11 cellular contexts compared by ENCODE assay signal in genomic region chr1:81679972-81680371, GRCh38.
A peak's percentile ranks its signal among the peaks of the same experiment; 100 is the strongest.
DNase-seq lines count a peak whose midpoint lies in the region; ATAC-seq and TF ChIP-seq lines count a peak whose summit lies in the region.
"Had no signal": no experiment of that assay in that cellular context is flagged by ENCODE, and none has a peak within 500 bp of the region (broad histone marks: within the 10 kb centered on the region; RNA-seq: fewer than 3 reads in every experiment).

No MANE protein-coding gene starts in this region.

- intact Hi-C loops in Right ventricle myocardium superior (cut with DNase I) = no loop called here

- H3K79me2 ChIP-seq in SU-DHL-6 (ENCODE audit: insufficient read depth, low read length) = no peaks in the 10 kb centered on the region

- H2AFZ ChIP-seq in SU-DHL-6 (ENCODE audit: low read depth, low read length, severe bottlenecking) = peak overlapping the region; percentile 4

- H3K27me3 ChIP-seq in HUES64 (ENCODE audit: insufficient read depth, low read length) (no peaks in the 10 kb centered on the region), SU-DHL-6 (ENCODE audit: low read length) (no peaks in the 10 kb centered on the region)
- H3K27me3 ChIP-seq: uterus had no signal

- H3K4me3 ChIP-seq in HUES64 (ENCODE audit: low read length) (no peak overlapping the region), SU-DHL-6 (ENCODE audit: insufficient read depth, low read length, poor library complexity, severe bottlenecking) (no peak overlapping the region)
- H3K4me3 ChIP-seq: uterus had no signal

- H3K4me1 ChIP-seq in HUES64 (ENCODE audit: insufficient read depth, low read length) = peaks cover 37% of the 10 kb centered on the region

- H3K9ac ChIP-seq in HUES64 (ENCODE audit: low read depth, low read length) (0 out of 2 replicates have a peak overlapping the region, but pooled peaks have one; percentile 1), SU-DHL-6 (ENCODE audit: low read length) (no peak overlapping the region)

- H3F3A ChIP-seq in SU-DHL-6 (ENCODE audit: insufficient read depth) = no peaks in the 10 kb centered on the region

- no peaks in the 10 kb centered on the region for H3K9me3 ChIP-seq in HUES64 (ENCODE audit: insufficient read depth, low read depth, low read length)
- H3K9me3 ChIP-seq in SU-DHL-6 (ENCODE audit: insufficient read depth, low read length) = no peaks in the 10 kb centered on the region
- H3K9me3 ChIP-seq: uterus had no signal

- TF ChIP-seq CTCF in SU-DHL-6 (IDR thresholded peaks at IDR 0.05; ENCODE audit: insufficient read depth, low read length, poor library complexity, severe bottlenecking) = no peak

- no peaks in the 10 kb centered on the region for H4K20me1 ChIP-seq in SU-DHL-6 (ENCODE audit: low read depth, low read length)

- DNase-seq in Right ventricle myocardium superior = peak; percentile 53
- DNase-seq in retina = peak; percentile 47
- no peak for DNase-seq in GDM1 (lab: John Stamatoyannopoulos, UW)
- DNase-seq in GM19240 (ENCODE audit: insufficient read length, low spot score) = no peak
- DNase-seq in SW480 (ENCODE audit: low spot score) = no peak
- DNase-seq in activated T-cell treated with anti-CD3 and anti-CD28 coated beads, Interleukin-2, amount 50 U/mL, for 1 hour = no peak
- DNase-seq: activated B cell treated with CpG ODN at 0.5 μM for 24 hours, NCI-H1105, uterus had no signal

- no peaks in the 10 kb centered on the region for H3K9me2 ChIP-seq in SU-DHL-6 (replicated peaks; ENCODE audit: insufficient read depth, low read length)

- 55% methylated on average over 3 of the region's 3 CpGs for WGBS in HUES64

- H3K36me3 ChIP-seq in HUES64 (ENCODE audit: insufficient read depth, low read length) = no peaks in the 10 kb centered on the region
- H3K36me3 ChIP-seq in SU-DHL-6 (ENCODE audit: low read length) = no peaks in the 10 kb centered on the region
- H3K36me3 ChIP-seq: uterus had no signal

- H3K4me2 ChIP-seq in SU-DHL-6 (ENCODE audit: low read depth, low read length, poor library complexity, severe bottlenecking) = no peak overlapping the region

- 0 out of 2 replicates have a peak overlapping the region, but pooled peaks have one; percentile 1 for H3K27ac ChIP-seq in HUES64 (ENCODE audit: low read depth, low read length)
- H3K27ac ChIP-seq in SU-DHL-6 (ENCODE audit: low read depth, low read length) = no peak overlapping the region
- H3K27ac ChIP-seq: uterus had no signal

- ATAC-seq in Right ventricle myocardium superior (ENCODE audit: poor library complexity) = peak; percentile 91

Comparison
In these comparisons a context has a peak if more than half of its experiments do, and no peak if none do; other contexts are left out.
1. DNase-seq: peak in Right ventricle myocardium superior (single experiment) and retina (single experiment); none in GDM1 (single experiment), GM19240 (single experiment), SW480 (single experiment) and activated T-cell treated with anti-CD3 and anti-CD28 coated beads, Interleukin-2, amount 50 U/mL, for 1 hour (single experiment).